9 cellular contexts compared by ENCODE assay signal in genomic region chr13:45367995-45368394, GRCh38. TPM values are rescaled to one million over a fixed set of nuclear protein-coding genes. Genes with fewer than 3 reads are reported as not detected.
DNase-seq lines count a peak whose midpoint lies in the region; ATAC-seq, FAIRE-seq and TF ChIP-seq lines count a peak whose summit lies in the region.
"Had no signal": no experiment of that assay in that cellular context is flagged by ENCODE, and none has a peak within 500 bp of the region (broad histone marks: within the 10 kb centered on the region; RNA-seq: fewer than 3 reads in every experiment).

No MANE protein-coding gene starts in this region.

- no peak overlapping the region for H3K4me2 ChIP-seq in keratinocyte (ENCODE audit: control insufficient read depth, extremely low read depth, insufficient read depth, low read depth, low read length)

- peak overlapping the region; percentile 91 for H3K27ac Mint-ChIP-seq in activated T-helper 17 cell treated with anti-CD3 and anti-CD28 coated beads, Interleukin-2, amount 50 U/mL, for 72 hours

- H3K4me1 ChIP-seq in keratinocyte (ENCODE audit: control insufficient read depth, extremely low read depth, insufficient read depth, low read length) = peaks cover 31% of the 10 kb centered on the region
- peaks cover 18% of the 10 kb centered on the region for H3K4me1 ChIP-seq in vagina

- DNase-seq in stimulated activated CD4-positive, alpha-beta T cell treated with anti-CD3 and anti-CD28 coated beads, Interleukin-15, amount 100 ng/mL, for 24 hours = peak; percentile 34
- DNase-seq in stimulated activated CD4-positive, alpha-beta T cell treated with anti-CD3 and anti-CD28 coated beads, Interleukin-12 subunit alpha, Interleukin-12 subunit beta, amount 100 ng/mL, for 4 hours = no peak
- DNase-seq in keratinocyte (ENCODE audit: low read depth, low spot score) (no peak), vagina (ENCODE audit: extremely low spot score in 2 of 2) (no peak), DMS79 (lab: John Stamatoyannopoulos, UW) (no peak), SIG-M5 (lab: John Stamatoyannopoulos, UW) (no peak)

- H3K9me3 ChIP-seq in keratinocyte (ENCODE audit: control insufficient read depth, low read depth, low read length) (no peaks in the 10 kb centered on the region), vagina (no peaks in the 10 kb centered on the region)

- H3K4me3 Mint-ChIP-seq in activated T-helper 17 cell treated with anti-CD3 and anti-CD28 coated beads, Interleukin-2, amount 50 U/mL, for 72 hours = peak overlapping the region; percentile 66

- TF ChIP-seq CTCF in keratinocyte (optimal IDR thresholded peaks at IDR 0.05 in 1 of 3, IDR thresholded peaks at IDR 0.05 in 1 of 3, conservative IDR thresholded peaks at IDR 0.05 in 1 of 3; ENCODE audit: extremely low read depth in 1 of 3, insufficient read depth in 2 of 3, low read length in 3 of 3) = no peak
- TF ChIP-seq CTCF in vagina (IDR thresholded peaks at IDR 0.05) = no peak

- H3K36me3 Mint-ChIP-seq in activated T-helper 17 cell treated with anti-CD3 and anti-CD28 coated beads, Interleukin-2, amount 50 U/mL, for 72 hours (ENCODE audit: low read depth) = peaks cover 34% of the 10 kb centered on the region

- H4K20me1 ChIP-seq in keratinocyte (ENCODE audit: control insufficient read depth, extremely low read depth, insufficient read depth, low read length) = no peaks in the 10 kb centered on the region

- ATAC-seq in activated T-helper 17 cell treated with anti-CD3 and anti-CD28 coated beads, Interleukin-2, amount 50 U/mL, for 72 hours (replicated peaks) = peak; percentile 60
- ATAC-seq in HG03159 (IDR thresholded peaks at IDR 0.05; ENCODE audit: unreplicated experiment) = no peak

- no peaks in the 10 kb centered on the region for H3K9me1 ChIP-seq in keratinocyte (ENCODE audit: control insufficient read depth, extremely low read depth, insufficient read depth, low read length)

- H3K4me1 Mint-ChIP-seq in activated T-helper 17 cell treated with anti-CD3 and anti-CD28 coated beads, Interleukin-2, amount 50 U/mL, for 72 hours = peaks cover 36% of the 10 kb centered on the region

- H2AFZ ChIP-seq in keratinocyte (ENCODE audit: control insufficient read depth, low read length) = no peak overlapping the region

- no peaks in the 10 kb centered on the region for H3K27me3 Mint-ChIP-seq in activated T-helper 17 cell treated with anti-CD3 and anti-CD28 coated beads, Interleukin-2, amount 50 U/mL, for 72 hours

- H3K9me3 Mint-ChIP-seq in activated T-helper 17 cell treated with anti-CD3 and anti-CD28 coated beads, Interleukin-2, amount 50 U/mL, for 72 hours = no peaks in the 10 kb centered on the region

- intact Hi-C loops in vagina (cut with DNase I) = no loop called here

- H3K79me2 ChIP-seq in keratinocyte (ENCODE audit: control insufficient read depth, insufficient read depth, low read length) = no peaks in the 10 kb centered on the region

- peak overlapping the region; percentile 42 for H3K9ac ChIP-seq in keratinocyte (ENCODE audit: control insufficient read depth, extremely low read depth, insufficient read depth, low read length)

- no peak overlapping the region for H3K4me3 ChIP-seq in keratinocyte (ENCODE audit: control insufficient read depth in 2 of 3, extremely low read depth in 1 of 3, insufficient read depth in 2 of 3, low read depth in 1 of 3, low read length in 3 of 3)
- no peak overlapping the region for H3K4me3 ChIP-seq in vagina
- H3K4me3 ChIP-seq: K562 had no signal

- peak overlapping the region; percentile 84 for H3K27ac ChIP-seq in keratinocyte (ENCODE audit: control insufficient read depth, insufficient read depth, low read length)
- H3K27ac ChIP-seq in vagina = peak overlapping the region; percentile 57

- no peak for FAIRE-seq in keratinocyte (lab: Jason Lieb, UNC)

- H3K36me3 ChIP-seq in keratinocyte (ENCODE audit: control insufficient read depth in 2 of 2, extremely low read depth in 1 of 2, insufficient read depth in 2 of 2, low read length in 2 of 2) (peaks cover 2 to 5% of the 10 kb centered on the region in 2 experiments), vagina (no peaks in the 10 kb centered on the region)

- H3K27me3 ChIP-seq in keratinocyte (ENCODE audit: control insufficient read depth, extremely low read depth, insufficient read depth, low read length) (no peaks in the 10 kb centered on the region), vagina (no peaks in the 10 kb centered on the region)

- TF ChIP-seq POLR2A in vagina (IDR thresholded peaks at IDR 0.05) = no peak

- dilution Hi-C loops in keratinocyte (cut with MboI; ENCODE audit: extremely low pct_ligation_motif_present, low sequenced_read_pairs) = no loop called here

RNA-seq across cellular contexts. Expression of gene TPT1, which starts 27.0 kb away (rescaled TPM):
- total RNA-seq in activated T-helper 17 cell treated with anti-CD3 and anti-CD28 coated beads, Interleukin-2, amount 50 U/mL, for 72 hours = 1,000 to 10,000 TPM; 3,139 to 4,606 TPM
- 3,409 to 8,174 TPM (median 5,358 TPM) in 3 replicates for polyA plus RNA-seq in keratinocyte
- 7,356 TPM for polyA plus RNA-seq in keratinocyte (2011; ENCODE audit: low read depth)
- polyA plus RNA-seq in keratinocyte (2011; cell fraction: cytosol; rRNA removed) = 5,519 and 7,789 TPM in 2 replicates
- 862 and 1,110 TPM in 2 replicates for polyA plus RNA-seq in keratinocyte (2011; cell fraction: nucleus; rRNA removed)
- polyA plus RNA-seq in keratinocyte (2012; ENCODE audit: low replicate concordance) = 3,680 and 8,566 TPM in 2 replicates
- 719 to 1,720 TPM (median 1,132 TPM) in 3 replicates for polyA minus RNA-seq in keratinocyte
- polyA minus RNA-seq in keratinocyte (2011; cell fraction: cytosol; rRNA and poly(A)+ RNA removed) = 1,849 TPM
- polyA minus RNA-seq in keratinocyte (2011; cell fraction: nucleus; rRNA and poly(A)+ RNA removed) = 199 and 344 TPM in 2 replicates
- total RNA-seq in vagina = 3,952 TPM

RNA-seq across cellular contexts. Expression of gene SLC25A30, which starts 50.2 kb away (rescaled TPM):
- 10 to 100 TPM; 13.6 to 20.5 TPM for total RNA-seq in activated T-helper 17 cell treated with anti-CD3 and anti-CD28 coated beads, Interleukin-2, amount 50 U/mL, for 72 hours
- 21.4 to 26.8 TPM (median 24.5 TPM) in 3 replicates for polyA plus RNA-seq in keratinocyte
- polyA plus RNA-seq in keratinocyte (2011; ENCODE audit: low read depth) = 20.1 TPM
- polyA plus RNA-seq in keratinocyte (2011; cell fraction: cytosol; rRNA removed) = 18.5 and 29.4 TPM in 2 replicates
- polyA plus RNA-seq in keratinocyte (2011; cell fraction: nucleus; rRNA removed) = 20.8 and 21.6 TPM in 2 replicates
- 10.6 and 19.4 TPM in 2 replicates for polyA plus RNA-seq in keratinocyte (2012; ENCODE audit: low replicate concordance)
- 26.0 to 49.0 TPM (median 46.0 TPM) in 3 replicates for polyA minus RNA-seq in keratinocyte
- polyA minus RNA-seq in keratinocyte (2011; cell fraction: cytosol; rRNA and poly(A)+ RNA removed) = 19.0 TPM
- polyA minus RNA-seq in keratinocyte (2011; cell fraction: nucleus; rRNA and poly(A)+ RNA removed) = 11.8 and 33.2 TPM in 2 replicates
- 11.5 TPM for total RNA-seq in vagina
